Comparison of ENCODE assay signal across 9 cellular contexts in genomic region chr12:97404549-97404948, GRCh38. TPM values are rescaled to one million over a fixed set of nuclear protein-coding genes. Genes with fewer than 3 reads are reported as not detected.
DNase-seq lines count a peak whose midpoint lies in the region; ATAC-seq and TF ChIP-seq lines count a peak whose summit lies in the region.
"Had no signal": no experiment of that assay in that cellular context is flagged by ENCODE, and none has a peak within 500 bp of the region (broad histone marks: within the 10 kb centered on the region; RNA-seq: fewer than 3 reads in every experiment).

No MANE protein-coding gene starts in this region.

- H3K4me1 ChIP-seq in adrenal gland (replicated peaks in 1 of 2) (no peaks in the 10 kb centered on the region), tibial nerve (no peaks in the 10 kb centered on the region)

- H3K9me3 ChIP-seq in adrenal gland (replicated peaks in 1 of 3) (no peaks in the 10 kb centered on the region), tibial nerve (no peaks in the 10 kb centered on the region)

- H3K27ac ChIP-seq in adrenal gland (no peak overlapping the region), tibial nerve (no peak overlapping the region)

- TF ChIP-seq POLR2A in adrenal gland (IDR thresholded peaks at IDR 0.05) = no peak
- TF ChIP-seq POLR2A in tibial nerve (IDR thresholded peaks at IDR 0.05) = no peak

- TF ChIP-seq CTCF in adrenal gland (IDR thresholded peaks at IDR 0.05) (peak; percentile 52 to 73 (median 68)), tibial nerve (IDR thresholded peaks at IDR 0.05) (peak; percentile 58 to 77 (median 61))

- no peaks in the 10 kb centered on the region for H3K36me3 ChIP-seq in adrenal gland (replicated peaks in 1 of 2)
- no peaks in the 10 kb centered on the region for H3K36me3 ChIP-seq in tibial nerve

- DNase-seq in DMS114 treated with DMSO at 0.1 percent for 48 hours (lab: John Stamatoyannopoulos, UW; ENCODE audit: unreplicated experiment) (peak; percentile 38), NCI-H2107 (lab: John Stamatoyannopoulos, UW) (peak; percentile 47), adrenal gland (peak in 6 of 7 donors; percentile 20 to 65 (median 26)), inferior parietal cortex (ENCODE audit: extremely low spot score) (peak; percentile 56), tibial nerve (ENCODE audit: low spot score in 2 of 2) (peak in 1 of 2 donors; percentile 7), occipital lobe (lab: John Stamatoyannopoulos, UW) (no peak)

- intact Hi-C loops in adrenal gland (cut with DNase I) = no loop called here

- WGBS in adrenal gland, 4 donors = 2 to 11% (median 4%) methylated on average over 2 of the region's 2 CpGs
- WGBS in tibial nerve, 2 donors = 7 to 9% methylated on average over 2 of the region's 2 CpGs

- H3K27me3 ChIP-seq in adrenal gland (no peaks in the 10 kb centered on the region), tibial nerve (no peaks in the 10 kb centered on the region)

- H3K4me3 ChIP-seq in adrenal gland (no peak overlapping the region), tibial nerve (no peak overlapping the region)

- TF ChIP-seq EP300 in tibial nerve (IDR thresholded peaks at IDR 0.05) = no peak

- peak; percentile 89 for ATAC-seq in GM19043 (IDR thresholded peaks at IDR 0.05; ENCODE audit: low read depth, unreplicated experiment)
- ATAC-seq in HG03066 (IDR thresholded peaks at IDR 0.05; ENCODE audit: low read depth, unreplicated experiment) = peak; percentile 94

RNA-seq across cellular contexts. Expression of gene RMST, which starts 58.1 kb away (rescaled TPM):
- total RNA-seq in adrenal gland (1 to 10 TPM in 4 of 8 donors, under 1 TPM in 2, not detected in 2; 0.22 to 10.0 (median 3.7) TPM), tibial nerve (1 to 10 TPM in 2 of 4 donors, under 1 TPM in 1, not detected in 1; 0.60 to 9.2 (median 1.7) TPM), occipital lobe (201 TPM)
- 1 to 10 TPM in 2 of 3 donors, under 1 TPM in 1; 0.35 to 7.1 (median 1.1) TPM for polyA plus RNA-seq in adrenal gland
- total RNA-seq: T-helper 2 cell treated with Interferon-gamma antibody and Interleukin-4, amounts not matched to agents 100 ng/mL and 5 ng/mL, for 36 hours had no signal

Comparison
In these comparisons a context has a peak if more than half of its experiments do, and no peak if none do; other contexts are left out.
1. RNA of gene RMST, which starts 58.1 kb away (total RNA-seq): 201 TPM in occipital lobe (single experiment); 0.22 to 10.0 TPM in adrenal gland and 0.60 to 9.2 TPM in tibial nerve; every median in the first group is over 10 times any median in the second.